In genomic region chr10:72208526-72208925, GRCh38 we compare ENCODE assay signal across 1 cellular context.
TF ChIP-seq lines count a peak whose summit lies in the region.

No MANE protein-coding gene starts in this region.

TF ChIP-seq in K562, 482 proteins besides CTCF, POLR2A, EP300 and RAD21:
- TF ChIP-seq THRB (CRISPR knock-in tag; conservative IDR thresholded peaks at IDR 0.05), result 0 out of 2 replicates have a peak, but pooled peaks have one; percentile 32
TF ChIP-seq in K562: peak in this region for 1; not testable (repeated sequence) for 481.
